8 cellular contexts compared by ENCODE assay signal in genomic region chr12:113299619-113300237, GRCh38. TPM values are rescaled to one million over a fixed set of nuclear protein-coding genes. Genes with fewer than 3 reads are reported as not detected.
DNase-seq lines count a peak whose midpoint lies in the region; ATAC-seq, FAIRE-seq and TF ChIP-seq lines count a peak whose summit lies in the region.

No MANE protein-coding gene starts in this region.

- H3K4me1 ChIP-seq in endothelial cell of umbilical vein (ENCODE audit: control insufficient read depth, extremely low read depth, insufficient read depth, low read length) (peaks cover 6% of the 10 kb centered on the region), mucosa of descending colon (ENCODE audit: low read depth) (peaks cover 9% of the 10 kb centered on the region)

- intact Hi-C loops in CD14-positive monocyte (cut with micrococcal nuclease) (no loop called here), endothelial cell of umbilical vein (cut with micrococcal nuclease) (loop anchor here (1.0 to 2.0 kb wide), 2 partner anchors 53 to 78 kb away; partner anchors contain the start of gene TPCN1), mucosa of descending colon (cut with DNase I, micrococcal nuclease) (no loop called here)

- H3K4me3 ChIP-seq in NB4 (ENCODE audit: low read depth, low read length) (no peak overlapping the region), endothelial cell of umbilical vein (replicated peaks in 1 of 3; ENCODE audit: insufficient read depth in 1 of 3, low read depth in 1 of 3, low read length in 3 of 3) (no peak overlapping the region), mucosa of descending colon (no peak overlapping the region)

- no peak overlapping the region for H3K4me2 ChIP-seq in endothelial cell of umbilical vein (ENCODE audit: insufficient read depth, low read length)

- DNase-seq in CD14-positive monocyte (ENCODE audit: low spot score) = no peak
- peak; percentile 69 for DNase-seq in NB4 (ENCODE audit: low read depth)
- DNase-seq in endothelial cell of umbilical vein (ENCODE audit: low read depth, low spot score) = peak; percentile 58
- DNase-seq in mucosa of descending colon = peak; percentile 48 to 67 (median 53)
- DNase-seq in NCI-H1694 treated with DMSO at 0.1 percent for 48 hours (lab: John Stamatoyannopoulos, UW) = no peak
- no peak for DNase-seq in GM12892 (ENCODE audit: insufficient read length)
- no peak for DNase-seq in HEK293T (ENCODE audit: extremely low spot score)

- H3K4me3 Mint-ChIP-seq in CD14-positive monocyte = no peak overlapping the region

- peaks cover 70 to 90% of the 10 kb centered on the region in 2 donors for H3K36me3 Mint-ChIP-seq in CD14-positive monocyte

- no peaks in the 10 kb centered on the region for H4K20me1 ChIP-seq in endothelial cell of umbilical vein (replicated peaks; ENCODE audit: control insufficient read depth, extremely low read depth, insufficient read depth, low read length)

- peaks cover 0 to 4% (median 0%) of the 10 kb centered on the region in 3 donors for H3K27me3 Mint-ChIP-seq in CD14-positive monocyte (ENCODE audit: low read depth in 3 of 3)

- peak overlapping the region in 4 of 7 donors; percentile 21 to 40 (median 23) for H3K27ac Mint-ChIP-seq in CD14-positive monocyte

- TF ChIP-seq CTCF in CD14-positive monocyte (IDR thresholded peaks at IDR 0.05) (no peak), NB4 (IDR thresholded peaks at IDR 0.05; ENCODE audit: low read depth, low read length) (no peak), endothelial cell of umbilical vein (IDR thresholded peaks at IDR 0.05; ENCODE audit: extremely low read depth in 1 of 2, insufficient read depth in 1 of 2, low read depth in 1 of 2, low read length in 2 of 2) (no peak), mucosa of descending colon (IDR thresholded peaks at IDR 0.05) (no peak)

- H3K9ac ChIP-seq in endothelial cell of umbilical vein (replicated peaks; ENCODE audit: extremely low read depth, insufficient read depth, low read length) = peak overlapping the region; percentile 16

- H3K4me1 Mint-ChIP-seq in CD14-positive monocyte = peaks cover 21% of the 10 kb centered on the region

- H3K9me3 Mint-ChIP-seq in CD14-positive monocyte = peaks cover 0 to 3% (median 0%) of the 10 kb centered on the region in 7 donors

- BruUV-seq in endothelial cell of umbilical vein (replicated peaks; lab: Mats Ljungman, UMichigan) = no TSS peak

- no peaks in the 10 kb centered on the region for H3K9me1 ChIP-seq in endothelial cell of umbilical vein (replicated peaks; ENCODE audit: control insufficient read depth, extremely low read depth, insufficient read depth, low read length)

- H2AFZ ChIP-seq in endothelial cell of umbilical vein (ENCODE audit: low read depth, low read length) = peak overlapping the region; percentile 44

- POLR2A ChIA-PET in endothelial cell of umbilical vein (lab: Charles Lee) (interaction anchor here (1.3 kb wide), 1 partner anchor 78 kb away, joined by 4 read pairs; the partner anchor contains the start of gene TPCN1), HEK293T (lab: Yijun Ruan, JAX) (no interaction called here)

- dilution Hi-C loops in endothelial cell of umbilical vein (cut with MboI; ENCODE audit: extremely low pct_ligation_motif_present, low sequenced_read_pairs) = no loop called here

- H3K36me3 ChIP-seq in endothelial cell of umbilical vein (ENCODE audit: control insufficient read depth in 2 of 2, extremely low read depth in 1 of 2, insufficient read depth in 2 of 2, low read length in 2 of 2) (no peaks in the 10 kb centered on the region), mucosa of descending colon (ENCODE audit: low read depth) (no peaks in the 10 kb centered on the region)

- FAIRE-seq in endothelial cell of umbilical vein (lab: Jason Lieb, UNC) (peak; percentile 77), GM12892 (lab: Jason Lieb, UNC) (no peak)

- TF ChIP-seq POLR2A in NB4 (IDR thresholded peaks at IDR 0.05; ENCODE audit: extremely low read depth, insufficient read length) = no peak
- no peak for TF ChIP-seq POLR2A in endothelial cell of umbilical vein (IDR thresholded peaks at IDR 0.05; ENCODE audit: low read depth, low read length)
- no peak for TF ChIP-seq POLR2A in GM12892 (IDR thresholded peaks at IDR 0.05; ENCODE audit: low read depth, low read length)

- H3K79me2 ChIP-seq in endothelial cell of umbilical vein (ENCODE audit: control insufficient read depth, insufficient read depth, low read length) = no peaks in the 10 kb centered on the region

- ATAC-seq in mucosa of descending colon (peak; percentile 64), GM21529 (IDR thresholded peaks at IDR 0.05; ENCODE audit: unreplicated experiment) (no peak)

- H3K9me3 ChIP-seq in endothelial cell of umbilical vein (replicated peaks; ENCODE audit: control insufficient read depth, insufficient read depth, low read length) = no peaks in the 10 kb centered on the region
- H3K9me3 ChIP-seq in mucosa of descending colon = no peaks in the 10 kb centered on the region

- H3K27me3 ChIP-seq in endothelial cell of umbilical vein (ENCODE audit: control insufficient read depth in 2 of 2, insufficient read depth in 2 of 2, low read length in 2 of 2) = no peaks in the 10 kb centered on the region

- CTCF ChIA-PET in endothelial cell of umbilical vein (lab: Charles Lee) = interaction anchor here (1.0 kb wide), 1 partner anchor 11 kb away, joined by 3 read pairs; no protein-coding TSS in a partner anchor
- CTCF ChIA-PET in HEK293T (lab: Yijun Ruan, JAX) = no interaction called here

- H3K27ac ChIP-seq in endothelial cell of umbilical vein (ENCODE audit: insufficient read depth, low read depth, low read length) = peak overlapping the region; percentile 65

TF ChIP-seq in endothelial cell of umbilical vein, 7 proteins besides CTCF, POLR2A, EP300 and RAD21:
- TF ChIP-seq MYC (IDR thresholded peaks at IDR 0.05; ENCODE audit: low read depth, low read length) (no peak), GATA2 (IDR thresholded peaks at IDR 0.05; ENCODE audit: insufficient read depth, insufficient read length, low read depth, low read length) (no peak), FOS (IDR thresholded peaks at IDR 0.05; ENCODE audit: borderline replicate concordance, insufficient read depth, low read length) (peak; percentile 39)

TF ChIP-seq in HEK293T, 16 proteins besides CTCF, POLR2A, EP300 and RAD21:
- TF ChIP-seq TARDBP (IDR thresholded peaks at IDR 0.05) (no peak), NFRKB (IDR thresholded peaks at IDR 0.05) (no peak), L3MBTL2 (conservative IDR thresholded peaks at IDR 0.05) (no peak), LEF1 (IDR thresholded peaks at IDR 0.05; ENCODE audit: borderline replicate concordance) (no peak), ARNT (IDR thresholded peaks at IDR 0.05) (no peak), CTBP1 (IDR thresholded peaks at IDR 0.05; ENCODE audit: borderline replicate concordance) (no peak), HDGF (IDR thresholded peaks at IDR 0.05; ENCODE audit: borderline replicate concordance) (no peak), ZNF384 (IDR thresholded peaks at IDR 0.05) (no peak), BHLHE40 (IDR thresholded peaks at IDR 0.05; ENCODE audit: borderline replicate concordance) (no peak), SUZ12 (IDR thresholded peaks at IDR 0.05) (no peak), SP1 (IDR thresholded peaks at IDR 0.05) (no peak), FOXK2 (IDR thresholded peaks at IDR 0.05) (no peak), FOXA1 (IDR thresholded peaks at IDR 0.05) (no peak), PKNOX1 (IDR thresholded peaks at IDR 0.05) (no peak), ELF4 (IDR thresholded peaks at IDR 0.05) (no peak), FOXM1 (IDR thresholded peaks at IDR 0.05; ENCODE audit: borderline replicate concordance) (no peak)

RNA-seq across cellular contexts. Expression of gene SLC8B1, which starts 35.2 kb away (rescaled TPM):
- 10 to 100 TPM; 21.6 to 32.4 TPM for polyA plus RNA-seq in CD14-positive monocyte
- 28.4 and 29.9 TPM in 2 replicates for total RNA-seq in endothelial cell of umbilical vein
- polyA plus RNA-seq in endothelial cell of umbilical vein = 45.4 and 50.6 TPM in 2 replicates
- polyA plus RNA-seq in endothelial cell of umbilical vein (2011; cell fraction: cytosol; rRNA removed) = 19.8 and 20.2 TPM in 2 replicates
- 58.1 and 60.3 TPM in 2 replicates for polyA plus RNA-seq in endothelial cell of umbilical vein (2011; cell fraction: nucleus; rRNA removed)
- polyA plus RNA-seq in endothelial cell of umbilical vein (2012) = 33.6 TPM in 2 replicates
- polyA minus RNA-seq in endothelial cell of umbilical vein = 52.3 and 56.8 TPM in 2 replicates
- polyA minus RNA-seq in endothelial cell of umbilical vein (2011; cell fraction: cytosol; rRNA and poly(A)+ RNA removed) = 20.8 TPM
- polyA minus RNA-seq in endothelial cell of umbilical vein (2011; cell fraction: nucleus; rRNA and poly(A)+ RNA removed) = 22.2 and 26.7 TPM in 2 replicates
- total RNA-seq in mucosa of descending colon = 10 to 100 TPM; 40.8 to 65.3 (median 47.2) TPM
- polyA plus RNA-seq in GM12892 (2012; ENCODE audit: missing spikeins) = 4.2 TPM

RNA-seq across cellular contexts. Expression of gene PLBD2, which starts 58.7 kb away (rescaled TPM):
- polyA plus RNA-seq in CD14-positive monocyte (10 to 100 TPM in 1 of 2 donors, 1 to 10 TPM in 1; 8.8 to 12.4 TPM), endothelial cell of umbilical vein (20.3 and 24.4 TPM in 2 replicates)
- total RNA-seq in endothelial cell of umbilical vein (44.8 and 46.8 TPM in 2 replicates), mucosa of descending colon (10 to 100 TPM; 14.3 to 27.8 (median 25.9) TPM)
- polyA plus RNA-seq in endothelial cell of umbilical vein (2011; cell fraction: cytosol; rRNA removed) = 18.7 and 19.9 TPM in 2 replicates
- polyA plus RNA-seq in endothelial cell of umbilical vein (2011; cell fraction: nucleus; rRNA removed) = 11.3 TPM in 2 replicates
- polyA plus RNA-seq in endothelial cell of umbilical vein (2012) = 34.8 and 40.2 TPM in 2 replicates
- polyA minus RNA-seq in endothelial cell of umbilical vein = 46.2 and 53.5 TPM in 2 replicates
- polyA minus RNA-seq in endothelial cell of umbilical vein (2011; cell fraction: cytosol; rRNA and poly(A)+ RNA removed) = 11.6 TPM
- 11.0 and 11.3 TPM in 2 replicates for polyA minus RNA-seq in endothelial cell of umbilical vein (2011; cell fraction: nucleus; rRNA and poly(A)+ RNA removed)
- 5.5 TPM for polyA plus RNA-seq in GM12892 (2012; ENCODE audit: missing spikeins)

Comparison
In these comparisons a context has a peak if more than half of its experiments do, and no peak if none do; other contexts are left out.
1. DNase-seq: peak in NB4 (single experiment), endothelial cell of umbilical vein (single experiment) and mucosa of descending colon (3 of 3); none in CD14-positive monocyte (single experiment), NCI-H1694 treated with DMSO at 0.1 percent for 48 hours (single experiment), GM12892 (single experiment) and HEK293T (single experiment).